Comparison of ENCODE assay signal across 17 cellular contexts in the genomic region with DNA sequence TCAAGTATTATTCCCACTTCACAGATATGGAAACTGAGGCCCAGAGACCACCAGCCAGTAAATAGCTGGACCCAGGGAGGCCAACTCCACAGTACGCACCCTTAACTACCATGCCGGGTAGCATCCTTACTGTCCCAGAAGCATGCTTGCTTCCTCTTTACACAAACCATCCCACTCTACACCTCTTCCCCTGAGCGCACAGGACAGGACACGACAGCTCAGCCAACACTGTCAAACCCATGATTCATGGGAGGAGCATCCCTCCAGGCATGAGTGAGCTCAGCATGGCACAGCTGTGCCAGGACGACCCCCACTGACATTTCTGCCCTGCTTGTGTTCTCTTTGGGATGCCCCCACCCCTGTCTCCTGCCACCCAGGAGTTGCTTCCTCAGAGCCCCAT. TPM values are rescaled to one million over a fixed set of nuclear protein-coding genes. Genes with fewer than 3 reads are reported as not detected.
DNase-seq lines count a peak whose midpoint lies in the region; ATAC-seq, FAIRE-seq and TF ChIP-seq lines count a peak whose summit lies in the region.
"Not testable (repeated sequence)": the region's sequence is repeated elsewhere in the genome, so short reads cannot be mapped to it uniquely, and the experiment has no call there.
"Had no signal": no experiment of that assay in that cellular context is flagged by ENCODE, and none has a peak within 500 bp of the region (broad histone marks: within the 10 kb centered on the region; RNA-seq: fewer than 3 reads in every experiment).

No MANE protein-coding gene starts in this region.

- in situ Hi-C loops in GM12878 (cut with MboI); transverse colon (cut with MboI; ENCODE audit: low pct_ligation_motif_present in 1 of 4, low pct_unique_long_range_greater_than_20kb in 1 of 4, low sequenced_read_pairs in 3 of 4): not testable (repeated sequence)

- H3K27ac Mint-ChIP-seq in naive thymus-derived CD8-positive, alpha-beta T cell: peak overlapping the region in 3 of 10 donors; percentile 7 to 77 (median 74)

- not testable (repeated sequence) for H3K27ac ChIP-seq in HEK293 (ENCODE audit: extremely low read depth, low read depth, low read length); GM12878 (ENCODE audit: control insufficient read depth, insufficient read depth); foreskin keratinocyte
- peak overlapping the region in 3 of 4 donors; percentile 34 to 58 (median 49) for H3K27ac ChIP-seq in transverse colon

- DNase-seq in EL (peak; percentile 17), HS-5 (ENCODE audit: low read depth) (peak; percentile 0), RCC 7860 (ENCODE audit: low spot score) (peak; percentile 14), foreskin keratinocyte (peak; percentile 15 to 50)
- not testable (repeated sequence) for DNase-seq in GM12878 (ENCODE audit: low read depth, low spot score); naive thymus-derived CD8-positive, alpha-beta T cell; transverse colon

- H3K4me3 Mint-ChIP-seq in naive thymus-derived CD8-positive, alpha-beta T cell: peak overlapping the region in 7 of 10 donors; percentile 13 to 67 (median 43)

- POLR2A ChIA-PET in HEK293 (lab: Yijun Ruan, JAX); GM12878 (lab: Charles Lee); naive thymus-derived CD8-positive, alpha-beta T cell (lab: Charles Lee): not testable (repeated sequence)

- H3K27me3 Mint-ChIP-seq in naive thymus-derived CD8-positive, alpha-beta T cell: not testable (repeated sequence)

- not testable (repeated sequence) for H3K27me3 ChIP-seq in GM12878 (replicated peaks in 1 of 2; ENCODE audit: control insufficient read depth in 2 of 2, insufficient read depth in 2 of 2, low read length in 1 of 2); foreskin keratinocyte; transverse colon

- CTCF ChIA-PET in HEK293 (lab: Yijun Ruan, JAX); GM12878 (lab: Yijun Ruan, JAX): not testable (repeated sequence)

- TF ChIP-seq CTCF in HEK293 (tag by site-specific recombination; IDR thresholded peaks at IDR 0.05); GM12878 (IDR thresholded peaks at IDR 0.05 in 2 of 3, conservative IDR thresholded peaks at IDR 0.05 in 1 of 3; ENCODE audit: control insufficient read depth in 2 of 3, extremely low read depth in 1 of 3, insufficient read depth in 1 of 3, low read depth in 3 of 3, low read length in 3 of 3); foreskin keratinocyte (conservative IDR thresholded peaks at IDR 0.05); transverse colon (IDR thresholded peaks at IDR 0.05): not testable (repeated sequence)

- SMC1A ChIA-PET in GM12878 (lab: Charles Lee; ENCODE audit: uncharacterized antibody, unreplicated experiment): not testable (repeated sequence)

- H3K9ac ChIP-seq in GM12878 (ENCODE audit: control insufficient read depth, insufficient read depth, low read length): not testable (repeated sequence)

- H3K4me1 ChIP-seq in HEK293 (ENCODE audit: control insufficient read depth, insufficient read depth, low read length); GM12878 (ENCODE audit: control insufficient read depth, insufficient read depth, low read length); foreskin keratinocyte; transverse colon: not testable (repeated sequence)

- RAD21 ChIA-PET in GM12878 (lab: Charles Lee; ENCODE audit: unreplicated experiment): not testable (repeated sequence)

- H3K4me2 ChIP-seq in GM12878 (ENCODE audit: control insufficient read depth, insufficient read depth): 0 out of 2 replicates have a peak overlapping the region, but pooled peaks have one; percentile 48

- peak; percentile 73 for ATAC-seq in GM12878
- peak; percentile 75 for ATAC-seq in foreskin keratinocyte
- not testable (repeated sequence) for ATAC-seq in naive thymus-derived CD8-positive, alpha-beta T cell

- intact Hi-C loops in GM12878 (cut with micrococcal nuclease; ENCODE audit: unreplicated experiment); transverse colon (cut with DNase I; ENCODE audit: low total_unique reads): not testable (repeated sequence)

- WGBS in GM12878 (ENCODE audit: insufficient coverage, insufficient replicate concordance, low lambda C conversion rate, missing lambda C conversion rate): 0% methylated on average over 3 of the region's 5 CpGs
- no CpG with 5 or more reads among the region's 5 CpGs for WGBS in transverse colon (ENCODE audit: low coverage in 1 of 2), 2 donors

- not testable (repeated sequence) for TF ChIP-seq RAD21 in GM12878 (IDR thresholded peaks at IDR 0.05; ENCODE audit: insufficient read depth, low read depth, low read length)

- not testable (repeated sequence) for H3K36me3 Mint-ChIP-seq in naive thymus-derived CD8-positive, alpha-beta T cell

- not testable (repeated sequence) for H3K36me3 ChIP-seq in HEK293 (ENCODE audit: control insufficient read depth in 2 of 2, insufficient read depth in 1 of 2, low read length in 2 of 2); GM12878 (ENCODE audit: control insufficient read depth in 2 of 2, insufficient read depth in 2 of 2, low read length in 1 of 2); transverse colon

- not testable (repeated sequence) for H3K9me3 Mint-ChIP-seq in naive thymus-derived CD8-positive, alpha-beta T cell

- TF ChIP-seq EP300 in GM12878 (IDR thresholded peaks at IDR 0.05; ENCODE audit: borderline replicate concordance in 1 of 2, control insufficient read depth in 1 of 2, low read depth in 2 of 2, low read length in 2 of 2); transverse colon (IDR thresholded peaks at IDR 0.05; ENCODE audit: low read depth): not testable (repeated sequence)

- H2AFZ ChIP-seq in GM12878 (ENCODE audit: control insufficient read depth, low read depth, low read length): not testable (repeated sequence)

- TF ChIP-seq POLR2A in GM12878 (IDR thresholded peaks at IDR 0.05; ENCODE audit: low read depth, low read length); transverse colon (IDR thresholded peaks at IDR 0.05): not testable (repeated sequence)

- not testable (repeated sequence) for H4K20me1 ChIP-seq in GM12878 (ENCODE audit: control insufficient read depth, insufficient read depth)

- H3K9me3 ChIP-seq in HEK293 (ENCODE audit: control insufficient read depth, insufficient read depth, low read depth, low read length); GM12878 (replicated peaks; ENCODE audit: control insufficient read depth, insufficient read depth, low read length); transverse colon: not testable (repeated sequence)

- not testable (repeated sequence) for FAIRE-seq in RCC 7860 (lab: Jason Lieb, UNC); GM12878 (lab: Jason Lieb, UNC)

- BruUV-seq in GM12878 (replicated peaks; lab: Mats Ljungman, UMichigan): not testable (repeated sequence)

- H3K79me2 ChIP-seq in GM12878 (ENCODE audit: control insufficient read depth, insufficient read depth, low read length): not testable (repeated sequence)

- not testable (repeated sequence) for H3K4me1 Mint-ChIP-seq in naive thymus-derived CD8-positive, alpha-beta T cell

- not testable (repeated sequence) for H3K4me3 ChIP-seq in HEK293 (ENCODE audit: low read depth, low read length); GM12878
- H3K4me3 ChIP-seq in transverse colon: peak overlapping the region in 1 of 4 donors; percentile 1

TF ChIP-seq in HEK293, 187 proteins besides CTCF, POLR2A, EP300 and RAD21:
- peak; percentile 26; the same call in 1 of the 2 replicates for TF ChIP-seq ZIC2 (tag by site-specific recombination; IDR thresholded peaks at IDR 0.05)

RNA-seq across cellular contexts. Expression of a gene that starts 0.4 kb away (rescaled TPM):
- not detected in 2 replicates for total RNA-seq in GM12878 (2013; cell fraction: nucleolus; rRNA removed)
- total RNA-seq in GM12878 (2014; rRNA removed) (0.11 TPM in 1 of 2 replicates, not detected in the other), GM12878 (2014; rRNA removed; fragmentation: Illumina TruSeq; extraction: Trizol) (0.13 and 0.23 TPM in 2 replicates), GM12878 (2021) (0.35 and 0.85 TPM in 2 replicates), foreskin keratinocyte (11.6 and 14.5 TPM in 2 replicates), transverse colon (10 to 100 TPM in 3 of 4 donors, 1 to 10 TPM in 1; 6.7 to 55.3 (median 21.8) TPM)
- 0.54 TPM for polyA plus RNA-seq in GM12878 (2011; ENCODE audit: low read depth)
- polyA plus RNA-seq in GM12878 (2011; rRNA removed) (0.43 and 0.48 TPM in 2 replicates), GM12878 (2014; fragmentation: Illumina TruSeq; extraction: Trizol) (0.32 TPM in 1 of 2 replicates, not detected in the other), GM12878 (2014; fragmentation: Nextera tagmentation; extraction: Ambion mirVana) (under 1 TPM in 1 of 2 experiments, not detected in 1; 0.09 TPM), GM12878 (2014; rRNA removed) (0.43 and 0.61 TPM in 2 replicates), GM12878 (2016; fragmentation: Nextera tagmentation; extraction: Ambion mirVana) (1 to 10 TPM in 1 of 2 experiments, under 1 TPM in 1; 0.48 to 1.4 TPM), foreskin keratinocyte (12.8 and 18.1 TPM in 2 replicates)
- polyA plus RNA-seq in GM12878 (2011; cell fraction: cytosol; rRNA removed): 0.48 and 0.79 TPM in 2 replicates
- 0.86 and 1.7 TPM in 2 replicates for polyA plus RNA-seq in GM12878 (2011; cell fraction: nucleus; rRNA removed)
- 1.0 and 1.4 TPM in 2 replicates for polyA plus RNA-seq in GM12878 (2012)
- 0.72 TPM in 1 of 2 replicates, not detected in the other for polyA minus RNA-seq in GM12878 (2011; rRNA and poly(A)+ RNA removed)
- not detected in 2 replicates for polyA minus RNA-seq in GM12878 (2011; cell fraction: cytosol; rRNA and poly(A)+ RNA removed)
- polyA minus RNA-seq in GM12878 (2011; cell fraction: nucleus; rRNA and poly(A)+ RNA removed): 0.60 TPM in 1 of 2 replicates, not detected in the other
- not detected for total RNA-seq in naive thymus-derived CD8-positive, alpha-beta T cell
- polyA plus RNA-seq in naive thymus-derived CD8-positive, alpha-beta T cell: not detected
- total RNA-seq: A673; activated CD8-positive, alpha-beta T cell treated with anti-CD3 and anti-CD28 coated beads for 36 hours; cerebellum; esophagus muscularis mucosa; gastrocnemius medialis; left ventricle myocardium superior; psoas muscle; SJCRH30; subcutaneous adipose tissue had no signal
- polyA plus RNA-seq: psoas muscle had no signal
